In genomic region chr11:74139919-74140431, GRCh38 we compare ENCODE assay signal across 7 cellular contexts. TPM values are rescaled to one million over a fixed set of nuclear protein-coding genes. Genes with fewer than 3 reads are reported as not detected.
DNase-seq lines count a peak whose midpoint lies in the region; ATAC-seq and TF ChIP-seq lines count a peak whose summit lies in the region.
"Not testable (repeated sequence)": the region's sequence is repeated elsewhere in the genome, so short reads cannot be mapped to it uniquely, and the experiment has no call there.

No MANE protein-coding gene starts in this region.

- H2AK5ac ChIP-seq in mesenchymal stem cell (ENCODE audit: low read length, severe bottlenecking); neuronal stem cell (ENCODE audit: low read depth, low read length): not testable (repeated sequence)

- not testable (repeated sequence) for ATAC-seq in RWPE2 (ENCODE audit: low read depth)

- H4K8ac ChIP-seq in mesenchymal stem cell (ENCODE audit: low read length); neuronal stem cell (ENCODE audit: low read depth, low read length): not testable (repeated sequence)

- not testable (repeated sequence) for H3K4ac ChIP-seq in mesenchymal stem cell (ENCODE audit: low read depth in 1 of 2, low read length in 2 of 2); neuronal stem cell (ENCODE audit: low read length)

- H3K27ac ChIP-seq in HUES6 (ENCODE audit: low read depth, low read length) (peak overlapping the region; percentile 55; the same call in 1 of the 2 replicates), RWPE2 (ENCODE audit: poor library complexity, severe bottlenecking) (peak overlapping the region; percentile 96), mesenchymal stem cell (ENCODE audit: low read length, poor library complexity, severe bottlenecking) (peak overlapping the region; percentile 100), smooth muscle cell (ENCODE audit: low read depth) (peak overlapping the region; percentile 86)
- H3K27ac ChIP-seq in neuronal stem cell (replicated peaks; ENCODE audit: low read length), result not testable (repeated sequence)

- H3K4me3 ChIP-seq in HUES6 (ENCODE audit: low read depth, low read length); RWPE2 (ENCODE audit: severe bottlenecking); mesenchymal stem cell (ENCODE audit: insufficient read depth in 1 of 2, low read depth in 1 of 2, low read length in 2 of 2); neuronal stem cell (ENCODE audit: low read length in 2 of 2); smooth muscle cell: not testable (repeated sequence)

- WGBS in mesenchymal stem cell, result 44% methylated on average over 1 of the region's 1 CpG
- WGBS in neuronal stem cell (ENCODE audit: extremely low coverage in 2 of 2, insufficient read length in 2 of 2, insufficient replicate concordance in 1 of 2), 2 donors, result no CpG with 5 or more reads among the region's 1 CpG
- WGBS in smooth muscle cell (ENCODE audit: low lambda C conversion rate), result 95% methylated on average over 1 of the region's 1 CpG

- H3K4me2 ChIP-seq in mesenchymal stem cell (ENCODE audit: low read length, poor library complexity, severe bottlenecking); neuronal stem cell (ENCODE audit: insufficient read depth, low read length, poor library complexity, severe bottlenecking); smooth muscle cell: not testable (repeated sequence)

- H3K27me3 ChIP-seq in HUES6 (ENCODE audit: control insufficient read depth, insufficient read depth, low read length); RWPE2 (ENCODE audit: insufficient read depth, poor library complexity, severe bottlenecking); mesenchymal stem cell (ENCODE audit: control insufficient read depth in 1 of 2, insufficient read depth in 1 of 2, low read length in 2 of 2); neuronal stem cell (ENCODE audit: control insufficient read depth in 3 of 3, insufficient read depth in 3 of 3, low read depth in 1 of 3, low read length in 3 of 3); smooth muscle cell (ENCODE audit: low read depth): not testable (repeated sequence)

- H3K23ac ChIP-seq in mesenchymal stem cell (ENCODE audit: low read length in 2 of 2); neuronal stem cell (ENCODE audit: low read depth, low read length, poor library complexity): not testable (repeated sequence)

- peaks cover 21% of the 10 kb centered on the region for H3F3A ChIP-seq in smooth muscle cell (ENCODE audit: low read depth)

- not testable (repeated sequence) for H3K79me2 ChIP-seq in smooth muscle cell (ENCODE audit: low read depth)

- DNase-seq in G401 (ENCODE audit: low spot score) (peak; percentile 13), cerebellar cortex (ENCODE audit: low spot score) (peak; percentile 42), neuronal stem cell (ENCODE audit: low spot score) (peak; percentile 26)
- not testable (repeated sequence) for DNase-seq in RWPE2 (ENCODE audit: low spot score); mesenchymal stem cell; smooth muscle cell (lab: John Stamatoyannopoulos, UW; ENCODE audit: unreplicated experiment)

- in situ Hi-C loops in G401 (cut with HindIII; ENCODE audit: low sequenced_read_pairs), result not testable (repeated sequence)

- not testable (repeated sequence) for H4K91ac ChIP-seq in mesenchymal stem cell (ENCODE audit: low read length); neuronal stem cell (ENCODE audit: low read depth, low read length, poor library complexity)

- H2BK12ac ChIP-seq in mesenchymal stem cell (ENCODE audit: low read length in 2 of 2); neuronal stem cell (ENCODE audit: low read length): not testable (repeated sequence)

- not testable (repeated sequence) for H2BK120ac ChIP-seq in mesenchymal stem cell (ENCODE audit: low read depth, low read length); neuronal stem cell (ENCODE audit: low read depth, low read length)

- H3K9me3 ChIP-seq in HUES6 (ENCODE audit: control insufficient read depth, insufficient read depth, low read depth, low read length); RWPE2 (ENCODE audit: severe bottlenecking); mesenchymal stem cell (ENCODE audit: control insufficient read depth, low read length); neuronal stem cell (replicated peaks in 1 of 2; ENCODE audit: control insufficient read depth in 2 of 2, insufficient read depth in 1 of 2, low read depth in 1 of 2, low read length in 2 of 2); smooth muscle cell (replicated peaks; ENCODE audit: low read depth): not testable (repeated sequence)

- TF ChIP-seq CTCF in RWPE2 (IDR thresholded peaks at IDR 0.05; ENCODE audit: poor library complexity, severe bottlenecking); smooth muscle cell (IDR thresholded peaks at IDR 0.05; ENCODE audit: borderline replicate concordance, insufficient read depth, poor library complexity, severe bottlenecking): not testable (repeated sequence)

- H3K4me1 ChIP-seq in HUES6 (ENCODE audit: control insufficient read depth, insufficient read depth, low read length); mesenchymal stem cell (ENCODE audit: control insufficient read depth, insufficient read depth, low read depth, low read length); smooth muscle cell (ENCODE audit: low read depth): not testable (repeated sequence)
- H3K4me1 ChIP-seq in RWPE2 (ENCODE audit: insufficient read depth, poor library complexity, severe bottlenecking) (peaks cover 60% of the 10 kb centered on the region), neuronal stem cell (ENCODE audit: control insufficient read depth in 2 of 2, insufficient read depth in 1 of 2, low read depth in 1 of 2, low read length in 2 of 2) (peaks cover 3 to 17% of the 10 kb centered on the region in 2 donors)

- H3K9ac ChIP-seq in HUES6 (ENCODE audit: low read length); mesenchymal stem cell (ENCODE audit: low read length); neuronal stem cell (ENCODE audit: low read depth, low read length, poor library complexity); smooth muscle cell (ENCODE audit: low read depth): not testable (repeated sequence)

- H3K36me3 ChIP-seq in HUES6 (ENCODE audit: control insufficient read depth, insufficient read depth, low read length), result peaks cover 22% of the 10 kb centered on the region
- H3K36me3 ChIP-seq in RWPE2 (ENCODE audit: low read depth), result peaks cover 12% of the 10 kb centered on the region
- peaks cover 0 to 14% of the 10 kb centered on the region in 2 experiments for H3K36me3 ChIP-seq in mesenchymal stem cell (ENCODE audit: control insufficient read depth in 1 of 2, insufficient read depth in 2 of 2, low read depth in 1 of 2, low read length in 2 of 2)
- peaks cover 0 to 43% of the 10 kb centered on the region in 2 donors for H3K36me3 ChIP-seq in neuronal stem cell (replicated peaks in 1 of 2; ENCODE audit: control insufficient read depth in 2 of 2, insufficient read depth in 2 of 2, low read length in 2 of 2)
- not testable (repeated sequence) for H3K36me3 ChIP-seq in smooth muscle cell (ENCODE audit: low read depth)

- H2BK5ac ChIP-seq in mesenchymal stem cell (ENCODE audit: low read depth, low read length, poor library complexity, severe bottlenecking), result peak overlapping the region; percentile 99
- not testable (repeated sequence) for H2BK5ac ChIP-seq in neuronal stem cell (ENCODE audit: low read length)

- H4K20me1 ChIP-seq in smooth muscle cell (ENCODE audit: low read depth), result not testable (repeated sequence)

- not testable (repeated sequence) for H3K14ac ChIP-seq in mesenchymal stem cell (ENCODE audit: low read length in 2 of 2); neuronal stem cell (ENCODE audit: low read length)

- peaks cover 10% of the 10 kb centered on the region for H3K79me1 ChIP-seq in mesenchymal stem cell (replicated peaks; ENCODE audit: low read length, poor library complexity, severe bottlenecking)
- not testable (repeated sequence) for H3K79me1 ChIP-seq in neuronal stem cell (ENCODE audit: low read depth, low read length)

- not testable (repeated sequence) for H2BK15ac ChIP-seq in mesenchymal stem cell (ENCODE audit: low read depth, poor library complexity, severe bottlenecking); neuronal stem cell (ENCODE audit: low read length)

- not testable (repeated sequence) for H2AFZ ChIP-seq in mesenchymal stem cell (ENCODE audit: low read depth, low read length); neuronal stem cell (ENCODE audit: low read length); smooth muscle cell (ENCODE audit: low read depth)

- H3K18ac ChIP-seq in mesenchymal stem cell (ENCODE audit: low read depth in 1 of 2, low read length in 2 of 2); neuronal stem cell (ENCODE audit: low read length): not testable (repeated sequence)

RNA-seq across cellular contexts. Expression of gene C2CD3, which starts 30.8 kb away (rescaled TPM):
- 39.8 and 61.9 TPM in 2 replicates for total RNA-seq in G401 (2014; rRNA removed; shearing (Covaris generic))
- polyA plus RNA-seq in mesenchymal stem cell (2013, experiment 1 of 2), result 6.8 TPM
- polyA plus RNA-seq in mesenchymal stem cell (2013, experiment 2 of 2), result 6.0 TPM
- 12.3 TPM for polyA plus RNA-seq in neuronal stem cell (2013, experiment 1 of 2)
- 11.5 TPM for polyA plus RNA-seq in neuronal stem cell (2013, experiment 2 of 2)
- 13.3 and 24.1 TPM in 2 replicates for total RNA-seq in smooth muscle cell
- 4.9 and 10.6 TPM in 2 replicates for polyA plus RNA-seq in smooth muscle cell

RNA-seq across cellular contexts. Expression of gene PPME1, which starts 31.1 kb away (rescaled TPM):
- 123 and 157 TPM in 2 replicates for total RNA-seq in G401 (2014; rRNA removed; shearing (Covaris generic))
- 47.7 TPM for polyA plus RNA-seq in mesenchymal stem cell (2013, experiment 1 of 2)
- 47.1 TPM for polyA plus RNA-seq in mesenchymal stem cell (2013, experiment 2 of 2)
- 48.7 TPM for polyA plus RNA-seq in neuronal stem cell (2013, experiment 1 of 2)
- 53.0 TPM for polyA plus RNA-seq in neuronal stem cell (2013, experiment 2 of 2)
- total RNA-seq in smooth muscle cell, result 44.9 and 67.1 TPM in 2 replicates
- 68.9 and 69.1 TPM in 2 replicates for polyA plus RNA-seq in smooth muscle cell
